11 cellular contexts compared by ENCODE assay signal in genomic region chr3:45552031-45552772, GRCh38. TPM values are rescaled to one million over a fixed set of nuclear protein-coding genes. Genes with fewer than 3 reads are reported as not detected.
A peak's percentile ranks its signal among the peaks of the same experiment; 100 is the strongest.
DNase-seq lines count a peak whose midpoint lies in the region; TF ChIP-seq lines count a peak whose summit lies in the region.
"Had no signal": no experiment of that assay in that cellular context is flagged by ENCODE, and none has a peak within 500 bp of the region (broad histone marks: within the 10 kb centered on the region; RNA-seq: fewer than 3 reads in every experiment).

No MANE protein-coding gene starts in this region.

- H3K79me2 ChIP-seq in fibroblast of lung (ENCODE audit: control insufficient read depth, insufficient read depth, low read length): no peaks in the 10 kb centered on the region

- H3K36me3 ChIP-seq in fibroblast of lung (ENCODE audit: control insufficient read depth, insufficient read depth, low read length) (no peaks in the 10 kb centered on the region), sigmoid colon (no peaks in the 10 kb centered on the region)

- TF ChIP-seq EP300 in sigmoid colon (IDR thresholded peaks at IDR 0.05): no peak

- H3K27me3 Mint-ChIP-seq in activated CD4-positive, alpha-beta T cell treated with anti-CD3 and anti-CD28 coated beads, Interleukin-2, amount 10 ng/mL, durations not matched to agents 24 days and 14 days: no peaks in the 10 kb centered on the region
- H3K27me3 Mint-ChIP-seq: CD4-positive, alpha-beta T cell had no signal

- H3K36me3 Mint-ChIP-seq in activated CD4-positive, alpha-beta T cell treated with anti-CD3 and anti-CD28 coated beads, Interleukin-2, amount 10 ng/mL, durations not matched to agents 24 days and 14 days (ENCODE audit: low read depth): peaks cover 2% of the 10 kb centered on the region

- H3K9me3 ChIP-seq in fibroblast of lung (ENCODE audit: control insufficient read depth, insufficient read depth, low read depth, low read length) (no peaks in the 10 kb centered on the region), sigmoid colon (no peaks in the 10 kb centered on the region)

- H3K27ac ChIP-seq in fibroblast of lung (ENCODE audit: insufficient read depth, low read length) (peak overlapping the region; percentile 88), sigmoid colon (peak overlapping the region; percentile 24 to 60 (median 36))

- no peaks in the 10 kb centered on the region for H3K9me3 Mint-ChIP-seq in activated CD4-positive, alpha-beta T cell treated with anti-CD3 and anti-CD28 coated beads, Interleukin-2, amount 10 ng/mL, durations not matched to agents 24 days and 14 days
- H3K9me3 Mint-ChIP-seq: activated naive CD4-positive, alpha-beta T cell treated with anti-CD3 and anti-CD28 coated beads for 36 hours; CD4-positive, alpha-beta T cell had no signal

- H3K4me1 ChIP-seq in fibroblast of lung (ENCODE audit: control insufficient read depth, extremely low read depth, insufficient read depth, low read length) (peaks cover 61% of the 10 kb centered on the region), sigmoid colon (peaks cover 0 to 58% (median 44%) of the 10 kb centered on the region in 4 donors)

- H4K20me1 ChIP-seq in fibroblast of lung (ENCODE audit: control insufficient read depth, extremely low read depth, insufficient read depth, low read length): no peaks in the 10 kb centered on the region

- H3K27me3 ChIP-seq in fibroblast of lung (ENCODE audit: control insufficient read depth, insufficient read depth, low read length) (no peaks in the 10 kb centered on the region), sigmoid colon (no peaks in the 10 kb centered on the region)

- no peak overlapping the region for H3K27ac Mint-ChIP-seq in activated CD4-positive, alpha-beta T cell treated with anti-CD3 and anti-CD28 coated beads, Interleukin-2, amount 10 ng/mL, durations not matched to agents 24 days and 14 days
- H3K27ac Mint-ChIP-seq: activated CD8-positive, alpha-beta T cell treated with anti-CD3 and anti-CD28 coated beads, Interleukin-2, amount 10 ng/mL, durations not matched to agents 7 days and 5 days; activated naive CD4-positive, alpha-beta T cell treated with anti-CD3 and anti-CD28 coated beads for 36 hours; CD4-positive, alpha-beta T cell had no signal

- no peak overlapping the region for H3K4me3 Mint-ChIP-seq in activated CD4-positive, alpha-beta T cell treated with anti-CD3 and anti-CD28 coated beads, Interleukin-2, amount 10 ng/mL, durations not matched to agents 24 days and 14 days
- H3K4me3 Mint-ChIP-seq: activated CD8-positive, alpha-beta T cell treated with anti-CD3 and anti-CD28 coated beads, Interleukin-2, amount 10 ng/mL, durations not matched to agents 7 days and 5 days; activated naive CD4-positive, alpha-beta T cell treated with anti-CD3 and anti-CD28 coated beads for 36 hours; CD4-positive, alpha-beta T cell had no signal

- intact Hi-C loops in sigmoid colon (cut with DNase I): no loop called here
- intact Hi-C loops in activated CD4-positive, alpha-beta T cell treated with anti-CD3 and anti-CD28 coated beads, Interleukin-2, amount 10 ng/mL, durations not matched to agents 24 days and 14 days (cut with micrococcal nuclease): no loop called here

- peaks cover 9% of the 10 kb centered on the region for H3K4me1 Mint-ChIP-seq in activated CD4-positive, alpha-beta T cell treated with anti-CD3 and anti-CD28 coated beads, Interleukin-2, amount 10 ng/mL, durations not matched to agents 24 days and 14 days

- no peak overlapping the region for H3K4me3 ChIP-seq in fibroblast of lung (replicated peaks in 1 of 4; ENCODE audit: control extremely low read depth in 1 of 4, insufficient read depth in 1 of 4, low read depth in 3 of 4, low read length in 4 of 4)
- no peak overlapping the region for H3K4me3 ChIP-seq in sigmoid colon

- no peak for TF ChIP-seq POLR2A in sigmoid colon (IDR thresholded peaks at IDR 0.05)

- no peak overlapping the region for H2AFZ ChIP-seq in fibroblast of lung (ENCODE audit: low read length)

- TF ChIP-seq CTCF in fibroblast of lung (conservative IDR thresholded peaks at IDR 0.05 in 1 of 2, IDR thresholded peaks at IDR 0.05 in 1 of 2; ENCODE audit: low read depth in 1 of 2, low read length in 2 of 2): no peak
- TF ChIP-seq CTCF in sigmoid colon (IDR thresholded peaks at IDR 0.05): no peak

- 73 to 85% methylated on average over 10 of the region's 10 CpGs for WGBS in sigmoid colon, 2 donors

- no peak overlapping the region for H3K9ac ChIP-seq in fibroblast of lung (ENCODE audit: insufficient read depth, low read length)

- DNase-seq in AG20443 (ENCODE audit: low spot score) (peak; percentile 37), NCI-H524 (lab: John Stamatoyannopoulos, UW) (peak; percentile 27 to 82), fibroblast of lung (ENCODE audit: low read depth in 2 of 2) (no peak), sigmoid colon (peak; percentile 62), AG08396 (ENCODE audit: low spot score) (no peak), SK-N-DZ (ENCODE audit: low spot score) (no peak), NCI-H2196 (lab: John Stamatoyannopoulos, UW; ENCODE audit: unreplicated experiment) (no peak)
- DNase-seq in activated CD4-positive, alpha-beta T cell treated with anti-CD3 and anti-CD28 coated beads, Interleukin-2, amount 10 ng/mL, durations not matched to agents 24 days and 14 days: no peak
- DNase-seq: activated CD8-positive, alpha-beta T cell treated with anti-CD3 and anti-CD28 coated beads, Interleukin-2, amount 10 ng/mL, durations not matched to agents 7 days and 5 days; activated naive CD4-positive, alpha-beta T cell treated with anti-CD3 and anti-CD28 coated beads for 36 hours; CD4-positive, alpha-beta T cell had no signal

- H3K4me2 ChIP-seq in fibroblast of lung (ENCODE audit: extremely low read depth, insufficient read depth, low read length): peak overlapping the region; percentile 76

RNA-seq across cellular contexts. Expression of gene LIMD1, which starts 42.3 kb away (rescaled TPM):
- total RNA-seq in fibroblast of lung (20.0 and 33.9 TPM in 2 replicates), sigmoid colon (10 to 100 TPM; 12.2 to 19.9 (median 13.2) TPM)
- polyA plus RNA-seq in fibroblast of lung (16.0 and 16.8 TPM in 2 replicates), sigmoid colon (10 to 100 TPM in 1 of 3 donors, 1 to 10 TPM in 2; 3.0 to 13.2 (median 3.2) TPM)
- 19.7 and 20.4 TPM in 2 replicates for polyA plus RNA-seq in fibroblast of lung (2012)
- 148 and 253 TPM in 2 replicates for polyA minus RNA-seq in fibroblast of lung (ENCODE audit: low replicate concordance)
- 36.2 and 39.8 TPM in 2 replicates for total RNA-seq in activated CD4-positive, alpha-beta T cell treated with anti-CD3 and anti-CD28 coated beads, Interleukin-2, amount 10 ng/mL, durations not matched to agents 24 days and 14 days
- 4.4 and 7.7 TPM in 2 replicates for polyA plus RNA-seq in SK-N-DZ (2014; cell fraction: cytosol; rRNA removed)
- 6.8 and 8.7 TPM in 2 replicates for polyA plus RNA-seq in SK-N-DZ (2014; cell fraction: nucleus; rRNA removed)

Comparison
In these comparisons a context has a peak if more than half of its experiments do, and no peak if none do; other contexts are left out.
1. DNase-seq: peak in AG20443 (single experiment), NCI-H524 (2 of 2) and sigmoid colon (single experiment); none in fibroblast of lung (0 of 2), activated CD4-positive, alpha-beta T cell treated with anti-CD3 and anti-CD28 coated beads, Interleukin-2, amount 10 ng/mL, durations not matched to agents 24 days and 14 days (single experiment), AG08396 (single experiment), SK-N-DZ (single experiment) and NCI-H2196 (single experiment).